8 cellular contexts compared by ENCODE assay signal in the genomic region with DNA sequence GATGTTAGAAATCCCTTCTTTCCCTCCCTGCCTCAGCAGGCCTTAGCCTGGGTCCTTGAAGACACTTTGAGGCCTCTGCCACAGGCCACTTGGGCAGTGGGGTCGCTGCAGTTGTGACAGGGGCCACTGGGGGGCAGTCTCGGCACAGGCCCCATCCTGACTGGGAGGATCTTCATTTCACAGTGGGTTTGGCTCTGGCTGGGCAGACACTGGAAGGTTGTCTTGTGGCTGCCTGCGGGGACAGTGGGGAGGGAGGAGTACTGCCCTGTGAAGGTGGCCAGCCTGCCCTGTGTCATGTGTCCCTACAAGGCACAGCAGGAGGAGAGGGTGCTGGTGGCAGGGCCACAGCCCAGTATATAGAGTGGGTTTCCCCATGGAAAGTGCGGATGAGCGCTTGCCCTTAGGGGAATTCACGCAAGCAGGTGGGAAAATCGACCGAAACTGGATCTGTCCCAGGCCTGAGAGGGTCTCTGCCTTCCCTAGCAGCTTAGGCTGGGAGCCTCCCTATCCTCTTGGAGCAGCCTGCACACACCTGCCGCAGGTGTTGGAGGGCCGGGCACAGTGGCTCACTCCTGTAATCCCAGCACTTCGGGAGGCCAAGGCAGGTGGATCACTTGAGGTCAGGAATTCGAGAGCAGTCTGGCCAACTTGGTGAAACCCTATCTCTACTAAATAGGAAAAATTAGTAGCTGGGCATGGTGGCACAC. TPM values are rescaled to one million over a fixed set of nuclear protein-coding genes. Genes with fewer than 3 reads are reported as not detected.
DNase-seq lines count a peak whose midpoint lies in the region; ATAC-seq lines count a peak whose summit lies in the region.

No MANE protein-coding gene starts in this region.

- no peak overlapping the region for H3K4me3 Mint-ChIP-seq in activated CD4-positive, alpha-beta memory T cell treated with anti-CD3 and anti-CD28 coated beads for 36 hours
- H3K4me3 Mint-ChIP-seq in memory B cell = no peak overlapping the region

- intact Hi-C loops in activated CD4-positive, alpha-beta memory T cell treated with anti-CD3 and anti-CD28 coated beads for 36 hours (cut with micrococcal nuclease) = loop anchor here (1.0 kb wide), 1 partner anchor 58 kb away; no protein-coding TSS in a partner anchor

- POLR2A ChIA-PET in activated CD4-positive, alpha-beta memory T cell treated with anti-CD3 and anti-CD28 coated beads for 36 hours (lab: Charles Lee) = no interaction called here

- ATAC-seq in memory B cell (ENCODE audit: low read depth) = peak; percentile 93

- no peaks in the 10 kb centered on the region for H3K4me1 Mint-ChIP-seq in activated CD4-positive, alpha-beta memory T cell treated with anti-CD3 and anti-CD28 coated beads for 36 hours (ENCODE audit: low read depth)
- peaks cover 3% of the 10 kb centered on the region for H3K4me1 Mint-ChIP-seq in memory B cell

- peak overlapping the region; percentile 23 for H3K27ac Mint-ChIP-seq in activated CD4-positive, alpha-beta memory T cell treated with anti-CD3 and anti-CD28 coated beads for 36 hours
- peak overlapping the region; percentile 2 for H3K27ac Mint-ChIP-seq in memory B cell

- peaks cover 15% of the 10 kb centered on the region for H3K36me3 Mint-ChIP-seq in activated CD4-positive, alpha-beta memory T cell treated with anti-CD3 and anti-CD28 coated beads for 36 hours
- peaks cover 27% of the 10 kb centered on the region for H3K36me3 Mint-ChIP-seq in memory B cell

- DNase-seq in NCI-H345 (lab: John Stamatoyannopoulos, UW) (peak; percentile 23), NCI-H345 treated with DMSO at 0.1 percent for 48 hours (lab: John Stamatoyannopoulos, UW; ENCODE audit: unreplicated experiment) (no peak), NCI-H2107 treated with DMSO at 0.1 percent for 48 hours (lab: John Stamatoyannopoulos, UW; ENCODE audit: unreplicated experiment) (peak; percentile 83), memory B cell (ENCODE audit: low spot score in 2 of 2) (peak; percentile 65 to 76), SW480 (ENCODE audit: low spot score) (no peak)
- peak; percentile 80 for DNase-seq in activated CD4-positive, alpha-beta memory T cell treated with anti-CD3 and anti-CD28 coated beads for 36 hours
- DNase-seq in effector CD4-positive, alpha-beta T cell = peak; percentile 35
- peak; percentile 53 for DNase-seq in stimulated activated CD8-positive, alpha-beta memory T cell treated with anti-CD3 and anti-CD28 coated beads, Interleukin-4, amount 100 ng/mL, for 24 hours (ENCODE audit: low read depth)

- H3K27me3 Mint-ChIP-seq in activated CD4-positive, alpha-beta memory T cell treated with anti-CD3 and anti-CD28 coated beads for 36 hours = no peaks in the 10 kb centered on the region
- no peaks in the 10 kb centered on the region for H3K27me3 Mint-ChIP-seq in memory B cell

- CTCF ChIA-PET in activated CD4-positive, alpha-beta memory T cell treated with anti-CD3 and anti-CD28 coated beads for 36 hours (lab: Charles Lee) = interaction anchor here (0.7 to 8.3 kb wide), 11 partner anchors 8 to 244 kb away, joined by 3 to 74 read pairs (median 5); a partner anchor contains a TSS

- no peaks in the 10 kb centered on the region for H3K9me3 Mint-ChIP-seq in activated CD4-positive, alpha-beta memory T cell treated with anti-CD3 and anti-CD28 coated beads for 36 hours
- H3K9me3 Mint-ChIP-seq in memory B cell = no peaks in the 10 kb centered on the region

RNA-seq across cellular contexts. Expression of a gene that starts 28.8 kb away (rescaled TPM):
- total RNA-seq in activated CD4-positive, alpha-beta memory T cell treated with anti-CD3 and anti-CD28 coated beads for 36 hours = 10 to 100 TPM; 66.9 to 67.8 TPM

RNA-seq across cellular contexts. Expression of a gene that starts 46.8 kb away (rescaled TPM):
- 10 to 100 TPM; 15.3 to 16.0 TPM for total RNA-seq in activated CD4-positive, alpha-beta memory T cell treated with anti-CD3 and anti-CD28 coated beads for 36 hours

Comparison
In these comparisons a context has a peak if more than half of its experiments do, and no peak if none do; other contexts are left out.
1. DNase-seq: peak in NCI-H345 (single experiment), NCI-H2107 treated with DMSO at 0.1 percent for 48 hours (single experiment), activated CD4-positive, alpha-beta memory T cell treated with anti-CD3 and anti-CD28 coated beads for 36 hours (single experiment), effector CD4-positive, alpha-beta T cell (single experiment), memory B cell (2 of 2) and stimulated activated CD8-positive, alpha-beta memory T cell treated with anti-CD3 and anti-CD28 coated beads, Interleukin-4, amount 100 ng/mL, for 24 hours (single experiment); none in NCI-H345 treated with DMSO at 0.1 percent for 48 hours (single experiment) and SW480 (single experiment).